Comparison of ENCODE assay signal across 8 cellular contexts in the genomic region with DNA sequence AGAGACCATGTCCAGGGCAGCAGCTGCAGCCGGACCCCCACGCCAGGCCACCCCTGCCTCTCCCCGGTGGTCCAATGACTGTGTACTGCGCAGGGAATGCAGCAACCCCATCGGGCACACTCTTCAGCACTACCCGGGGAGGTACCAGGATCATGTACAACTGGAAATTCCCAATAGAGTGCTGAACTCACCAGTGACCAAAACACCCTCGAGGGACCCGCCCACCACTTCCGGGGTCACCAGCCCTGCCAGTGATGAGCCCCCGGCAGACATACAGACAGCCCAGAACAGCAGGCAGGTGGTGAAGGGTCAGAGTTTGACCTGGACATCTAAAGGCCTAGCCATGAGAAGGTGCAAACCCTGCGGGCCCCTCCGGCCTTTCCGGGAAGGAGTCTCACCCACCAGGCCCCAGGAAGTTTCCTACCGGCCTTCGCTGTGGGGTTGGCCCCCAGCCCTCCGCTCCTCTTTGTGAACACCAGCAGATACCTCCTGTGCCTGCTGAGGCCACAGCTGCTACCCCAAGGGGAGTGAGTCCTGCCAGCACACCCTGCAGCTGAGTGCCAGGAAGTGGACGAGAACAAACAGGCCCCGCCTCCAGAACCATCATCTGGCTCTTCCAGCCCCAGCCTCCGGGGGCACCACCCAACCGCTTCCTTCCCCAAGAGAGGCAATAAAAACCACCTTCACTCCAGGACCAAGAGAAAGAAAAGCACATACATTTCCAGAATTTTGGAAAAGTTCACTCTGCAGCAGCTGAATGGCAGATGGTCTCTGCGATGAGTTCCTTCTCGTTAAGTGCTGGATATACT. TPM values are rescaled to one million over a fixed set of nuclear protein-coding genes. Genes with fewer than 3 reads are reported as not detected.
DNase-seq lines count a peak whose midpoint lies in the region; ATAC-seq and TF ChIP-seq lines count a peak whose summit lies in the region.

No MANE protein-coding gene starts in this region.

- peaks cover 5 to 8% of the 10 kb centered on the region in 2 donors for H3K4me1 ChIP-seq in esophagus (ENCODE audit: control insufficient read depth in 2 of 2, insufficient read depth in 2 of 2, low read length in 1 of 2)
- H3K4me1 ChIP-seq in naive thymus-derived CD4-positive, alpha-beta T cell (ENCODE audit: control insufficient read depth in 2 of 2, insufficient read depth in 2 of 2, low read length in 2 of 2) = peaks cover 10 to 15% of the 10 kb centered on the region in 2 donors

- H3K9me3 ChIP-seq in esophagus (ENCODE audit: control insufficient read depth in 2 of 2, insufficient read depth in 1 of 2, low read depth in 1 of 2, low read length in 1 of 2) = no peaks in the 10 kb centered on the region
- H3K9me3 ChIP-seq in naive thymus-derived CD4-positive, alpha-beta T cell (ENCODE audit: control insufficient read depth in 2 of 3, low read length in 3 of 3) = no peaks in the 10 kb centered on the region

- H3K36me3 Mint-ChIP-seq in activated CD8-positive, alpha-beta memory T cell treated with anti-CD3 and anti-CD28 coated beads, Interleukin-2, amount 10 ng/mL, durations not matched to agents 7 days and 5 days = peaks cover 62% of the 10 kb centered on the region
- peaks cover 10 to 51% (median 39%) of the 10 kb centered on the region in 5 donors for H3K36me3 Mint-ChIP-seq in naive thymus-derived CD4-positive, alpha-beta T cell

- peaks cover 22% of the 10 kb centered on the region for H3K4me1 Mint-ChIP-seq in activated CD8-positive, alpha-beta memory T cell treated with anti-CD3 and anti-CD28 coated beads, Interleukin-2, amount 10 ng/mL, durations not matched to agents 7 days and 5 days
- H3K4me1 Mint-ChIP-seq in naive thymus-derived CD4-positive, alpha-beta T cell = peaks cover 14 to 32% (median 26%) of the 10 kb centered on the region in 7 donors

- POLR2A ChIA-PET in naive thymus-derived CD4-positive, alpha-beta T cell (lab: Charles Lee) = interaction anchor here (1.3 to 1.5 kb wide), 2 partner anchors 17 kb away, joined by 3 read pairs; a partner anchor contains a TSS

- no peaks in the 10 kb centered on the region for H3K9me3 Mint-ChIP-seq in activated CD8-positive, alpha-beta memory T cell treated with anti-CD3 and anti-CD28 coated beads, Interleukin-2, amount 10 ng/mL, durations not matched to agents 7 days and 5 days (ENCODE audit: low read depth)
- H3K9me3 Mint-ChIP-seq in naive thymus-derived CD4-positive, alpha-beta T cell = no peaks in the 10 kb centered on the region

- H3K27me3 ChIP-seq in esophagus (ENCODE audit: control insufficient read depth in 1 of 2, insufficient read depth in 2 of 2, low read length in 2 of 2) = no peaks in the 10 kb centered on the region
- no peaks in the 10 kb centered on the region for H3K27me3 ChIP-seq in naive thymus-derived CD4-positive, alpha-beta T cell (ENCODE audit: control insufficient read depth in 2 of 2, insufficient read depth in 2 of 2, low read length in 2 of 2)

- H3K27me3 Mint-ChIP-seq in activated CD8-positive, alpha-beta memory T cell treated with anti-CD3 and anti-CD28 coated beads, Interleukin-2, amount 10 ng/mL, durations not matched to agents 7 days and 5 days = no peaks in the 10 kb centered on the region
- H3K27me3 Mint-ChIP-seq in naive thymus-derived CD4-positive, alpha-beta T cell = no peaks in the 10 kb centered on the region

- 64 to 70% methylated on average over 22 of the region's 22 CpGs for WGBS in esophagus, 2 donors

- intact Hi-C loops in naive thymus-derived CD4-positive, alpha-beta T cell (cut with micrococcal nuclease) = loop anchor here in 1 of 2 donors (1.0 kb wide), 1 partner anchor 17 kb away; a partner anchor contains a TSS

- CTCF ChIA-PET in activated CD8-positive, alpha-beta memory T cell treated with anti-CD3 and anti-CD28 coated beads, Interleukin-2, amount 10 ng/mL, durations not matched to agents 7 days and 5 days (lab: Charles Lee) = interaction anchor here (1.0 to 3.9 kb wide), 8 partner anchors 11 to 170 kb away, joined by 3 to 14 read pairs (median 4); a partner anchor contains a TSS
- CTCF ChIA-PET in naive thymus-derived CD4-positive, alpha-beta T cell (lab: Charles Lee) = interaction anchor here (0.8 to 1.8 kb wide), 3 partner anchors 17 to 297 kb away, joined by 3 to 9 read pairs (median 4); a partner anchor contains a TSS

- no peak overlapping the region for H3K4me3 ChIP-seq in esophagus (ENCODE audit: low read depth in 1 of 2, low read length in 2 of 2)
- H3K4me3 ChIP-seq in naive thymus-derived CD4-positive, alpha-beta T cell (ENCODE audit: low read length) = peak overlapping the region; percentile 14

- H3K36me3 ChIP-seq in esophagus (ENCODE audit: control insufficient read depth in 2 of 2, insufficient read depth in 2 of 2, low read length in 1 of 2) = peaks cover 20 to 21% of the 10 kb centered on the region in 2 donors
- H3K36me3 ChIP-seq in naive thymus-derived CD4-positive, alpha-beta T cell (ENCODE audit: control insufficient read depth in 2 of 3, insufficient read depth in 3 of 3, low read length in 3 of 3) = peaks cover 11 to 83% (median 30%) of the 10 kb centered on the region in 3 experiments

- TF ChIP-seq POLR2A in GM18505 (IDR thresholded peaks at IDR 0.05; ENCODE audit: borderline replicate concordance, extremely low read depth, insufficient read depth, insufficient read length) = peak; percentile 54

- H3K4me3 Mint-ChIP-seq in activated CD8-positive, alpha-beta memory T cell treated with anti-CD3 and anti-CD28 coated beads, Interleukin-2, amount 10 ng/mL, durations not matched to agents 7 days and 5 days = peak overlapping the region; percentile 51
- peak overlapping the region; percentile 73 to 89 (median 83) for H3K4me3 Mint-ChIP-seq in naive thymus-derived CD4-positive, alpha-beta T cell

- H3K27ac Mint-ChIP-seq in activated CD8-positive, alpha-beta memory T cell treated with anti-CD3 and anti-CD28 coated beads, Interleukin-2, amount 10 ng/mL, durations not matched to agents 7 days and 5 days = peak overlapping the region; percentile 85
- peak overlapping the region; percentile 88 to 96 (median 93) for H3K27ac Mint-ChIP-seq in naive thymus-derived CD4-positive, alpha-beta T cell

- H3K27ac ChIP-seq in esophagus (ENCODE audit: low read depth in 2 of 2, low read length in 1 of 2) = peak overlapping the region; percentile 65 to 87
- peak overlapping the region; percentile 72 for H3K27ac ChIP-seq in naive thymus-derived CD4-positive, alpha-beta T cell (ENCODE audit: low read depth, low read length)

- DNase-seq in NCI-H774 (lab: John Stamatoyannopoulos, UW) (peak; percentile 32), stromal cell of bone marrow (ENCODE audit: low read depth) (peak; percentile 3)
- DNase-seq in activated CD8-positive, alpha-beta memory T cell treated with anti-CD3 and anti-CD28 coated beads, Interleukin-2, amount 10 ng/mL, durations not matched to agents 7 days and 5 days = peak; percentile 85
- peak; percentile 48 to 74 (median 69) for DNase-seq in naive thymus-derived CD4-positive, alpha-beta T cell

- ATAC-seq in GM18505 (IDR thresholded peaks at IDR 0.05; ENCODE audit: unreplicated experiment) = peak; percentile 77
- ATAC-seq in HG02852 (IDR thresholded peaks at IDR 0.05; ENCODE audit: unreplicated experiment) = peak; percentile 90
- peak; percentile 99 for ATAC-seq in activated CD8-positive, alpha-beta memory T cell treated with anti-CD3 and anti-CD28 coated beads, Interleukin-2, amount 10 ng/mL, durations not matched to agents 7 days and 5 days
- ATAC-seq in naive thymus-derived CD4-positive, alpha-beta T cell = peak; percentile 98
- no peak for ATAC-seq in GM19467 (IDR thresholded peaks at IDR 0.05; ENCODE audit: unreplicated experiment)

RNA-seq across cellular contexts. Expression of a gene that starts 5.0 kb away (rescaled TPM):
- total RNA-seq in activated CD8-positive, alpha-beta memory T cell treated with anti-CD3 and anti-CD28 coated beads, Interleukin-2, amount 10 ng/mL, durations not matched to agents 7 days and 5 days = under 1 TPM; 0.38 to 0.47 TPM
- polyA plus RNA-seq in esophagus = under 1 TPM in 1 of 2 donors, not detected in 1; 0.04 TPM
- total RNA-seq in naive thymus-derived CD4-positive, alpha-beta T cell = not detected
- under 1 TPM; 0.29 to 0.50 TPM for polyA plus RNA-seq in naive thymus-derived CD4-positive, alpha-beta T cell

RNA-seq across cellular contexts. Expression of a gene that starts 17.1 kb away (rescaled TPM):
- 10 to 100 TPM; 34.8 to 45.6 TPM for total RNA-seq in activated CD8-positive, alpha-beta memory T cell treated with anti-CD3 and anti-CD28 coated beads, Interleukin-2, amount 10 ng/mL, durations not matched to agents 7 days and 5 days
- 10 to 100 TPM; 15.6 to 38.1 TPM for polyA plus RNA-seq in esophagus
- total RNA-seq in naive thymus-derived CD4-positive, alpha-beta T cell = 10 to 100 TPM in 3 of 5 experiments, 1 to 10 TPM in 2; 5.0 to 37.9 (median 11.8) TPM
- polyA plus RNA-seq in naive thymus-derived CD4-positive, alpha-beta T cell = 10 to 100 TPM; 17.8 to 25.9 TPM

RNA-seq across cellular contexts. Expression of a gene that starts 17.4 kb away (rescaled TPM):
- 10 to 100 TPM; 22.5 to 24.8 TPM for total RNA-seq in activated CD8-positive, alpha-beta memory T cell treated with anti-CD3 and anti-CD28 coated beads, Interleukin-2, amount 10 ng/mL, durations not matched to agents 7 days and 5 days
- polyA plus RNA-seq in esophagus = 1 to 10 TPM; 3.3 to 5.6 TPM
- 10 to 100 TPM; 12.5 to 26.3 (median 23.5) TPM for total RNA-seq in naive thymus-derived CD4-positive, alpha-beta T cell
- 10 to 100 TPM in 1 of 2 donors, 1 to 10 TPM in 1; 8.4 to 18.6 TPM for polyA plus RNA-seq in naive thymus-derived CD4-positive, alpha-beta T cell

RNA-seq across cellular contexts. Expression of a gene that starts 32.8 kb away (rescaled TPM):
- total RNA-seq in activated CD8-positive, alpha-beta memory T cell treated with anti-CD3 and anti-CD28 coated beads, Interleukin-2, amount 10 ng/mL, durations not matched to agents 7 days and 5 days = 100 to 1,000 TPM; 110 to 124 TPM
- polyA plus RNA-seq in esophagus = 10 to 100 TPM; 30.8 to 32.0 TPM
- 100 to 1,000 TPM in 1 of 5 experiments, 10 to 100 TPM in 4; 58.6 to 111 (median 66.8) TPM for total RNA-seq in naive thymus-derived CD4-positive, alpha-beta T cell
- polyA plus RNA-seq in naive thymus-derived CD4-positive, alpha-beta T cell = 10 to 100 TPM; 72.4 to 79.4 TPM

RNA-seq across cellular contexts. Expression of a gene that starts 55.7 kb away (rescaled TPM):
- total RNA-seq in activated CD8-positive, alpha-beta memory T cell treated with anti-CD3 and anti-CD28 coated beads, Interleukin-2, amount 10 ng/mL, durations not matched to agents 7 days and 5 days = not detected
- polyA plus RNA-seq in esophagus = under 1 TPM; 0.04 to 0.08 TPM
- under 1 TPM in 1 of 5 experiments, not detected in 4; 0.41 TPM for total RNA-seq in naive thymus-derived CD4-positive, alpha-beta T cell
- polyA plus RNA-seq in naive thymus-derived CD4-positive, alpha-beta T cell = not detected

Comparison
In these comparisons a context has a peak if more than half of its experiments do, and no peak if none do; other contexts are left out.
1. DNase-seq: peak in every context shown above with its lines; median percentile 85 in activated CD8-positive, alpha-beta memory T cell treated with anti-CD3 and anti-CD28 coated beads, Interleukin-2, amount 10 ng/mL, durations not matched to agents 7 days and 5 days; 69 in naive thymus-derived CD4-positive, alpha-beta T cell; 32 in NCI-H774; 3 in stromal cell of bone marrow.